27 cellular contexts compared by ENCODE assay signal in the genomic region with DNA sequence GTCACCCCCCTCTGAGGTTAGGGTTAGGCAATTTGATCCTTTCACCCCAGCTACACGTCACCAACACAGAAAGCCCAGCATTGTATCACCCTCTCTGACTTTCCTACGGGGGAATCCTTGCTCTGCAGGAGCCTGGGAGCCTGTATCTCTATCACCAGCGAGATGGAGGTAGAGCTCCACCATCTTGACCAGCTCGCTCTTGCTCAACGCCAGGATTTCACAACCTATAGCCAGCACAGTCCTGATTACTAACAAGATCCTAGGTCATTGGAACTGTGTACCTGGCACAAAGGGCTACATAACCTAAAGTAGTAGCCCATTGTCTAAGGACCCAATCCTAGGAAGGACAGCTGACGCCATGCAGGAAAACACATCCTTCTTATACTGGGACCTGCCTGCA.
DNase-seq lines count a peak whose midpoint lies in the region; ATAC-seq, FAIRE-seq and TF ChIP-seq lines count a peak whose summit lies in the region.
"Had no signal": no experiment of that assay in that cellular context is flagged by ENCODE, and none has a peak within 500 bp of the region (broad histone marks: within the 10 kb centered on the region; RNA-seq: fewer than 3 reads in every experiment).

No MANE protein-coding gene starts in this region.

- H3K27ac ChIP-seq in GM23338 (ENCODE audit: low read depth) (no peak overlapping the region), coronary artery (no peak overlapping the region)
- H3K27ac ChIP-seq: BLaER1 had no signal

- H3K4me1 Mint-ChIP-seq in GM23338 = no peaks in the 10 kb centered on the region; the same call in 2 of the 3 replicates
- H3K4me1 Mint-ChIP-seq: CD4-positive, alpha-beta memory T cell; CD4-positive, CD25-positive, alpha-beta regulatory T cell; CD8-positive, alpha-beta memory T cell had no signal

- H3F3A ChIP-seq in GM23338 (replicated peaks; ENCODE audit: low read depth) = no peaks in the 10 kb centered on the region

- DNase-seq in GM19239 (ENCODE audit: insufficient read length, low spot score) (no peak), GM23338 (ENCODE audit: low spot score) (no peak), coronary artery (ENCODE audit: low spot score) (peak; percentile 29), H7 (no peak)
- DNase-seq: 8988T; ACHN; BE2C; C1 segment of cervical spinal cord; CD4-positive, alpha-beta memory T cell; CD4-positive, CD25-positive, alpha-beta regulatory T cell; CD8-positive, alpha-beta memory T cell; COR-L47; DMS 273 treated with DMSO at 0.1 percent for 48 hours; DMS153; DMS53; DMS79; DND-41; EL; GDM1 had no signal

- no peaks in the 10 kb centered on the region for H3K79me2 ChIP-seq in GM23338 (replicated peaks; ENCODE audit: insufficient read depth)

- H3K4me3 ChIP-seq in GM23338 (no peak overlapping the region), coronary artery (no peak overlapping the region), H7 (ENCODE audit: insufficient read depth, low read depth, low read length) (no peak overlapping the region)
- H3K4me3 ChIP-seq: BLaER1, GM12878 had no signal

- no peaks in the 10 kb centered on the region; the same call in none of the 2 replicates for H3K9me2 ChIP-seq in GM23338 (ENCODE audit: insufficient read depth)

- H2AFZ ChIP-seq in GM23338 = peak overlapping the region; percentile 66; the same call in 1 of the 2 replicates

- H3K27me3 ChIP-seq in GM23338 (ENCODE audit: insufficient read depth) (no peaks in the 10 kb centered on the region), H7 (ENCODE audit: control insufficient read depth, insufficient read depth, low read length) (peaks cover 2% of the 10 kb centered on the region; the same call in 1 of the 2 replicates)
- H3K27me3 ChIP-seq: BE2C, BLaER1 had no signal

- no peak overlapping the region for H3K4me2 ChIP-seq in GM23338
- H3K4me2 ChIP-seq: BLaER1 had no signal

- no peak overlapping the region for H3K27ac Mint-ChIP-seq in GM23338
- H3K27ac Mint-ChIP-seq: CD14-positive monocyte; CD4-positive, alpha-beta memory T cell; CD4-positive, CD25-positive, alpha-beta regulatory T cell; CD8-positive, alpha-beta memory T cell had no signal

- no peak for ATAC-seq in GM23338
- no peak for ATAC-seq in HG03442 (IDR thresholded peaks at IDR 0.05; ENCODE audit: unreplicated experiment)
- ATAC-seq in GM19467 (IDR thresholded peaks at IDR 0.05; ENCODE audit: unreplicated experiment) = no peak
- ATAC-seq: GM12878 had no signal

- H3K4me1 ChIP-seq in GM23338 (ENCODE audit: insufficient read depth) = 0 out of 2 replicates have a peak, but pooled peaks cover 4% of the 10 kb centered on the region
- H3K4me1 ChIP-seq: BE2C had no signal

- no peak overlapping the region for H3K4me3 Mint-ChIP-seq in GM23338
- H3K4me3 Mint-ChIP-seq: CD14-positive monocyte; CD4-positive, alpha-beta memory T cell; CD4-positive, CD25-positive, alpha-beta regulatory T cell; CD8-positive, alpha-beta memory T cell had no signal

- no peaks in the 10 kb centered on the region for H4K20me1 ChIP-seq in GM23338 (replicated peaks; ENCODE audit: insufficient read depth)
- H4K20me1 ChIP-seq: BLaER1 had no signal

- TF ChIP-seq CTCF in GM23338 (conservative IDR thresholded peaks at IDR 0.05; ENCODE audit: low read depth in 2 of 2) = no peak
- no peak for TF ChIP-seq CTCF in coronary artery (IDR thresholded peaks at IDR 0.05)

- peaks cover 6% of the 10 kb centered on the region for H3K9me3 Mint-ChIP-seq in GM23338

- H3K36me3 Mint-ChIP-seq in GM23338 (ENCODE audit: low read depth) = no peaks in the 10 kb centered on the region
- H3K36me3 Mint-ChIP-seq: CD14-positive monocyte; CD4-positive, alpha-beta memory T cell; CD4-positive, CD25-positive, alpha-beta regulatory T cell; CD8-positive, alpha-beta memory T cell had no signal

- H3K36me3 ChIP-seq in GM23338 (ENCODE audit: insufficient read depth) = no peaks in the 10 kb centered on the region
- H3K36me3 ChIP-seq in H7 (replicated peaks; ENCODE audit: control insufficient read depth, insufficient read depth, low read length) = no peaks in the 10 kb centered on the region
- H3K36me3 ChIP-seq: BE2C, BLaER1 had no signal

- peaks cover 6% of the 10 kb centered on the region for H3K27me3 Mint-ChIP-seq in GM23338 (ENCODE audit: insufficient read depth, low read depth, poor library complexity)

- peak; percentile 8 for FAIRE-seq in GM19239 (lab: Jason Lieb, UNC)
- FAIRE-seq: A204.1, GM12878, GM12892, GM18507 had no signal

TF ChIP-seq in GM23338, 12 proteins besides CTCF, POLR2A, EP300 and RAD21 (continues in another document):
- TF ChIP-seq ZNF331 (CRISPR knock-in tag; IDR thresholded peaks at IDR 0.05; ENCODE audit: low read depth) (no peak), EZH2phosphoT487 (IDR thresholded peaks at IDR 0.05; ENCODE audit: unreplicated experiment) (no peak), CREB1 (CRISPR knock-in tag; IDR thresholded peaks at IDR 0.05; ENCODE audit: low read depth) (no peak)
- TF ChIP-seq, protein P1, sequence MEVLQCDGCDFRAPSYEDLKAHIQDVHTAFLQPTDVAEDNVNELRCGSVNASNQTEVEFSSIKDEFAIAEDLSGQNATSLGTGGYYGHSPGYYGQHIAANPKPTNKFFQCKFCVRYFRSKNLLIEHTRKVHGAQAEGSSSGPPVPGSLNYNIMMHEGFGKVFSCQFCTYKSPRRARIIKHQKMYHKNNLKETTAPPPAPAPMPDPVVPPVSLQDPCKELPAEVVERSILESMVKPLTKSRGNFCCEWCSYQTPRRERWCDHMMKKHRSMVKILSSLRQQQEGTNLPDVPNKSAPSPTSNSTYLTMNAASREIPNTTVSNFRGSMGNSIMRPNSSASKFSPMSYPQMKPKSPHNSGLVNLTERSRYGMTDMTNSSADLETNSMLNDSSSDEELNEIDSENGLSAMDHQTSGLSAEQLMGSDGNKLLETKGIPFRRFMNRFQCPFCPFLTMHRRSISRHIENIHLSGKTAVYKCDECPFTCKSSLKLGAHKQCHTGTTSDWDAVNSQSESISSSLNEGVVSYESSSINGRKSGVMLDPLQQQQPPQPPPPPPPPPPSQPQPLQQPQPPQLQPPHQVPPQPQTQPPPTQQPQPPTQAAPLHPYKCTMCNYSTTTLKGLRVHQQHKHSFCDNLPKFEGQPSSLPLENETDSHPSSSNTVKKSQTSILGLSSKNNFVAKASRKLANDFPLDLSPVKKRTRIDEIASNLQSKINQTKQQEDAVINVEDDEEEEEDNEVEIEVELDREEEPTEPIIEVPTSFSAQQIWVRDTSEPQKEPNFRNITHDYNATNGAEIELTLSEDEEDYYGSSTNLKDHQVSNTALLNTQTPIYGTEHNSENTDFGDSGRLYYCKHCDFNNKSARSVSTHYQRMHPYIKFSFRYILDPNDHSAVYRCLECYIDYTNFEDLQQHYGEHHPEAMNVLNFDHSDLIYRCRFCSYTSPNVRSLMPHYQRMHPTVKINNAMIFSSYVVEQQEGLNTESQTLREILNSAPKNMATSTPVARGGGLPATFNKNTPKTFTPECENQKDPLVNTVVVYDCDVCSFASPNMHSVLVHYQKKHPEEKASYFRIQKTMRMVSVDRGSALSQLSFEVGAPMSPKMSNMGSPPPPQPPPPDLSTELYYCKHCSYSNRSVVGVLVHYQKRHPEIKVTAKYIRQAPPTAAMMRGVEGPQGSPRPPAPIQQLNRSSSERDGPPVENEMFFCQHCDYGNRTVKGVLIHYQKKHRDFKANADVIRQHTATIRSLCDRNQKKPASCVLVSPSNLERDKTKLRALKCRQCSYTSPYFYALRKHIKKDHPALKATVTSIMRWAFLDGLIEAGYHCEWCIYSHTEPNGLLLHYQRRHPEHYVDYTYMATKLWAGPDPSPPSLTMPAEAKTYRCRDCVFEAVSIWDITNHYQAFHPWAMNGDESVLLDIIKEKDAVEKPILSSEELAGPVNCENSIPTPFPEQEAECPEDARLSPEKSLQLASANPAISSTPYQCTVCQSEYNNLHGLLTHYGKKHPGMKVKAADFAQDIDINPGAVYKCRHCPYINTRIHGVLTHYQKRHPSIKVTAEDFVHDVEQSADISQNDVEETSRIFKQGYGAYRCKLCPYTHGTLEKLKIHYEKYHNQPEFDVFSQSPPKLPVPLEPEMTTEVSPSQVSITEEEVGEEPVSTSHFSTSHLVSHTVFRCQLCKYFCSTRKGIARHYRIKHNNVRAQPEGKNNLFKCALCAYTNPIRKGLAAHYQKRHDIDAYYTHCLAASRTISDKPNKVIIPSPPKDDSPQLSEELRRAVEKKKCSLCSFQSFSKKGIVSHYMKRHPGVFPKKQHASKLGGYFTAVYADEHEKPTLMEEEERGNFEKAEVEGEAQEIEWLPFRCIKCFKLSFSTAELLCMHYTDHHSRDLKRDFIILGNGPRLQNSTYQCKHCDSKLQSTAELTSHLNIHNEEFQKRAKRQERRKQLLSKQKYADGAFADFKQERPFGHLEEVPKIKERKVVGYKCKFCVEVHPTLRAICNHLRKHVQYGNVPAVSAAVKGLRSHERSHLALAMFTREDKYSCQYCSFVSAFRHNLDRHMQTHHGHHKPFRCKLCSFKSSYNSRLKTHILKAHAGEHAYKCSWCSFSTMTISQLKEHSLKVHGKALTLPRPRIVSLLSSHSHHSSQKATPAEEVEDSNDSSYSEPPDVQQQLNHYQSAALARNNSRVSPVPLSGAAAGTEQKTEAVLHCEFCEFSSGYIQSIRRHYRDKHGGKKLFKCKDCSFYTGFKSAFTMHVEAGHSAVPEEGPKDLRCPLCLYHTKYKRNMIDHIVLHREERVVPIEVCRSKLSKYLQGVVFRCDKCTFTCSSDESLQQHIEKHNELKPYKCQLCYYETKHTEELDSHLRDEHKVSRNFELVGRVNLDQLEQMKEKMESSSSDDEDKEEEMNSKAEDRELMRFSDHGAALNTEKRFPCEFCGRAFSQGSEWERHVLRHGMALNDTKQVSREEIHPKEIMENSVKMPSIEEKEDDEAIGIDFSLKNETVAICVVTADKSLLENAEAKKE (CRISPR knock-in tag; IDR thresholded peaks at IDR 0.05) = no peak
- TF ChIP-seq, protein P2, sequence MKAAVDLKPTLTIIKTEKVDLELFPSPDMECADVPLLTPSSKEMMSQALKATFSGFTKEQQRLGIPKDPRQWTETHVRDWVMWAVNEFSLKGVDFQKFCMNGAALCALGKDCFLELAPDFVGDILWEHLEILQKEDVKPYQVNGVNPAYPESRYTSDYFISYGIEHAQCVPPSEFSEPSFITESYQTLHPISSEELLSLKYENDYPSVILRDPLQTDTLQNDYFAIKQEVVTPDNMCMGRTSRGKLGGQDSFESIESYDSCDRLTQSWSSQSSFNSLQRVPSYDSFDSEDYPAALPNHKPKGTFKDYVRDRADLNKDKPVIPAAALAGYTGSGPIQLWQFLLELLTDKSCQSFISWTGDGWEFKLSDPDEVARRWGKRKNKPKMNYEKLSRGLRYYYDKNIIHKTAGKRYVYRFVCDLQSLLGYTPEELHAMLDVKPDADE (IDR thresholded peaks at IDR 0.05) = no peak
